In genomic region chr6:125188037-125188436, GRCh38 we compare ENCODE assay signal across 1 cellular context.
TF ChIP-seq lines count a peak whose summit lies in the region.

No MANE protein-coding gene starts in this region.

TF ChIP-seq in HCT116, 20 proteins besides CTCF, POLR2A, EP300 and RAD21 (continued from another document):
- TF ChIP-seq ZNF274 (IDR thresholded peaks at IDR 0.05; ENCODE audit: low read depth, low read length) (no peak), ATF3 (IDR thresholded peaks at IDR 0.05) (no peak)
